ENCODE assay signal across 1 cellular context in the genomic region with DNA sequence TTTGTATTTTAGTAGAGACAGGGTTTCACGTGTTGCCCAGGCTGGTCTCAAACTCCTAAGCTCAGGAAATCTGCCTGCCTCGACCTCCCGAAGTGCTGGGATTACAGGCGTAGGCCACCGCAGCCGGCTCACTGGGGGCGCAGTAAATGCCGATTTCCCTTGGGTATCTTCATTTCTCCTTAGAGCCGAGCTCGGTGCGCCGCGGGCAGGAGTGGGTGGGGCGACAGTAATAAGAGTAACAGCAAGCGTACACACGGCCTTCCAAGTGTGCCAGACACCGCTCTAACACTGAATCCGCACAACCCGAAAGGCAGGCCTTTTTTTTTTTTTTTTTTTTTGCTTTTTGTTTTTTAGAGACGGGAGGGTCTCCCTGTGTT.
TF ChIP-seq lines count a peak whose summit lies in the region.

No MANE protein-coding gene starts in this region.

TF ChIP-seq in K562, 482 proteins besides CTCF, POLR2A, EP300 and RAD21 (continued from another document):
- TF ChIP-seq, protein P1, sequence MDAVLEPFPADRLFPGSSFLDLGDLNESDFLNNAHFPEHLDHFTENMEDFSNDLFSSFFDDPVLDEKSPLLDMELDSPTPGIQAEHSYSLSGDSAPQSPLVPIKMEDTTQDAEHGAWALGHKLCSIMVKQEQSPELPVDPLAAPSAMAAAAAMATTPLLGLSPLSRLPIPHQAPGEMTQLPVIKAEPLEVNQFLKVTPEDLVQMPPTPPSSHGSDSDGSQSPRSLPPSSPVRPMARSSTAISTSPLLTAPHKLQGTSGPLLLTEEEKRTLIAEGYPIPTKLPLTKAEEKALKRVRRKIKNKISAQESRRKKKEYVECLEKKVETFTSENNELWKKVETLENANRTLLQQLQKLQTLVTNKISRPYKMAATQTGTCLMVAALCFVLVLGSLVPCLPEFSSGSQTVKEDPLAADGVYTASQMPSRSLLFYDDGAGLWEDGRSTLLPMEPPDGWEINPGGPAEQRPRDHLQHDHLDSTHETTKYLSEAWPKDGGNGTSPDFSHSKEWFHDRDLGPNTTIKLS (IDR thresholded peaks at IDR 0.05; ENCODE audit: borderline replicate concordance, low read depth) = no peak
- TF ChIP-seq TARDBP (IDR thresholded peaks at IDR 0.05) = no peak
- TF ChIP-seq, protein P2, sequence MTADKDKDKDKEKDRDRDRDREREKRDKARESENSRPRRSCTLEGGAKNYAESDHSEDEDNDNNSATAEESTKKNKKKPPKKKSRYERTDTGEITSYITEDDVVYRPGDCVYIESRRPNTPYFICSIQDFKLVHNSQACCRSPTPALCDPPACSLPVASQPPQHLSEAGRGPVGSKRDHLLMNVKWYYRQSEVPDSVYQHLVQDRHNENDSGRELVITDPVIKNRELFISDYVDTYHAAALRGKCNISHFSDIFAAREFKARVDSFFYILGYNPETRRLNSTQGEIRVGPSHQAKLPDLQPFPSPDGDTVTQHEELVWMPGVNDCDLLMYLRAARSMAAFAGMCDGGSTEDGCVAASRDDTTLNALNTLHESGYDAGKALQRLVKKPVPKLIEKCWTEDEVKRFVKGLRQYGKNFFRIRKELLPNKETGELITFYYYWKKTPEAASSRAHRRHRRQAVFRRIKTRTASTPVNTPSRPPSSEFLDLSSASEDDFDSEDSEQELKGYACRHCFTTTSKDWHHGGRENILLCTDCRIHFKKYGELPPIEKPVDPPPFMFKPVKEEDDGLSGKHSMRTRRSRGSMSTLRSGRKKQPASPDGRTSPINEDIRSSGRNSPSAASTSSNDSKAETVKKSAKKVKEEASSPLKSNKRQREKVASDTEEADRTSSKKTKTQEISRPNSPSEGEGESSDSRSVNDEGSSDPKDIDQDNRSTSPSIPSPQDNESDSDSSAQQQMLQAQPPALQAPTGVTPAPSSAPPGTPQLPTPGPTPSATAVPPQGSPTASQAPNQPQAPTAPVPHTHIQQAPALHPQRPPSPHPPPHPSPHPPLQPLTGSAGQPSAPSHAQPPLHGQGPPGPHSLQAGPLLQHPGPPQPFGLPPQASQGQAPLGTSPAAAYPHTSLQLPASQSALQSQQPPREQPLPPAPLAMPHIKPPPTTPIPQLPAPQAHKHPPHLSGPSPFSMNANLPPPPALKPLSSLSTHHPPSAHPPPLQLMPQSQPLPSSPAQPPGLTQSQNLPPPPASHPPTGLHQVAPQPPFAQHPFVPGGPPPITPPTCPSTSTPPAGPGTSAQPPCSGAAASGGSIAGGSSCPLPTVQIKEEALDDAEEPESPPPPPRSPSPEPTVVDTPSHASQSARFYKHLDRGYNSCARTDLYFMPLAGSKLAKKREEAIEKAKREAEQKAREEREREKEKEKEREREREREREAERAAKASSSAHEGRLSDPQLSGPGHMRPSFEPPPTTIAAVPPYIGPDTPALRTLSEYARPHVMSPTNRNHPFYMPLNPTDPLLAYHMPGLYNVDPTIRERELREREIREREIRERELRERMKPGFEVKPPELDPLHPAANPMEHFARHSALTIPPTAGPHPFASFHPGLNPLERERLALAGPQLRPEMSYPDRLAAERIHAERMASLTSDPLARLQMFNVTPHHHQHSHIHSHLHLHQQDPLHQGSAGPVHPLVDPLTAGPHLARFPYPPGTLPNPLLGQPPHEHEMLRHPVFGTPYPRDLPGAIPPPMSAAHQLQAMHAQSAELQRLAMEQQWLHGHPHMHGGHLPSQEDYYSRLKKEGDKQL (CRISPR knock-in tag; IDR thresholded peaks at IDR 0.05; ENCODE audit: borderline replicate concordance) = no peak
- TF ChIP-seq, protein P3, sequence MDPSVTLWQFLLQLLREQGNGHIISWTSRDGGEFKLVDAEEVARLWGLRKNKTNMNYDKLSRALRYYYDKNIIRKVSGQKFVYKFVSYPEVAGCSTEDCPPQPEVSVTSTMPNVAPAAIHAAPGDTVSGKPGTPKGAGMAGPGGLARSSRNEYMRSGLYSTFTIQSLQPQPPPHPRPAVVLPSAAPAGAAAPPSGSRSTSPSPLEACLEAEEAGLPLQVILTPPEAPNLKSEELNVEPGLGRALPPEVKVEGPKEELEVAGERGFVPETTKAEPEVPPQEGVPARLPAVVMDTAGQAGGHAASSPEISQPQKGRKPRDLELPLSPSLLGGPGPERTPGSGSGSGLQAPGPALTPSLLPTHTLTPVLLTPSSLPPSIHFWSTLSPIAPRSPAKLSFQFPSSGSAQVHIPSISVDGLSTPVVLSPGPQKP (CRISPR knock-in tag; IDR thresholded peaks at IDR 0.05) = no peak
- TF ChIP-seq, protein P4, sequence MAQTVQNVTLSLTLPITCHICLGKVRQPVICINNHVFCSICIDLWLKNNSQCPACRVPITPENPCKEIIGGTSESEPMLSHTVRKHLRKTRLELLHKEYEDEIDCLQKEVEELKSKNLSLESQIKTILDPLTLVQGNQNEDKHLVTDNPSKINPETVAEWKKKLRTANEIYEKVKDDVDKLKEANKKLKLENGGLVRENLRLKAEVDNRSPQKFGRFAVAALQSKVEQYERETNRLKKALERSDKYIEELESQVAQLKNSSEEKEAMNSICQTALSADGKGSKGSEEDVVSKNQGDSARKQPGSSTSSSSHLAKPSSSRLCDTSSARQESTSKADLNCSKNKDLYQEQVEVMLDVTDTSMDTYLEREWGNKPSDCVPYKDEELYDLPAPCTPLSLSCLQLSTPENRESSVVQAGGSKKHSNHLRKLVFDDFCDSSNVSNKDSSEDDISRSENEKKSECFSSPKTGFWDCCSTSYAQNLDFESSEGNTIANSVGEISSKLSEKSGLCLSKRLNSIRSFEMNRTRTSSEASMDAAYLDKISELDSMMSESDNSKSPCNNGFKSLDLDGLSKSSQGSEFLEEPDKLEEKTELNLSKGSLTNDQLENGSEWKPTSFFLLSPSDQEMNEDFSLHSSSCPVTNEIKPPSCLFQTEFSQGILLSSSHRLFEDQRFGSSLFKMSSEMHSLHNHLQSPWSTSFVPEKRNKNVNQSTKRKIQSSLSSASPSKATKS (CRISPR knock-in tag; IDR thresholded peaks at IDR 0.05) = no peak
